In genomic region chr7:25779002-25779546, GRCh38 we compare ENCODE assay signal across 14 cellular contexts.
DNase-seq lines count a peak whose midpoint lies in the region; TF ChIP-seq lines count a peak whose summit lies in the region.
"Had no signal": no experiment of that assay in that cellular context is flagged by ENCODE, and none has a peak within 500 bp of the region (broad histone marks: within the 10 kb centered on the region; RNA-seq: fewer than 3 reads in every experiment).

No MANE protein-coding gene starts in this region.

- no peaks in the 10 kb centered on the region for H3K9me3 ChIP-seq in HEK293 (ENCODE audit: control insufficient read depth, insufficient read depth, low read depth, low read length)
- H3K9me3 ChIP-seq in adrenal gland (replicated peaks in 1 of 3), result no peaks in the 10 kb centered on the region
- H3K9me3 ChIP-seq: A549, BE2C, Caco-2 had no signal

- peak overlapping the region; percentile 98 for H3K27ac Mint-ChIP-seq in nephron progenitor cell
- H3K27ac Mint-ChIP-seq: CD14-positive monocyte; CD8-positive, alpha-beta T cell; GM23338 had no signal

- POLR2A ChIA-PET in HEK293 (lab: Yijun Ruan, JAX), result no interaction called here

- H3K27ac ChIP-seq in HEK293 (ENCODE audit: extremely low read depth, low read depth, low read length) (no peak overlapping the region), adrenal gland (no peak overlapping the region)
- H3K27ac ChIP-seq: A549 had no signal

- H3K27me3 ChIP-seq in adrenal gland, result no peaks in the 10 kb centered on the region
- H3K27me3 ChIP-seq: BE2C had no signal

- intact Hi-C loops in adrenal gland (cut with DNase I), result no loop called here
- intact Hi-C loops in lower leg skin (cut with DNase I; ENCODE audit: low total_unique reads), result no loop called here

- H3K4me1 Mint-ChIP-seq in nephron progenitor cell, result peaks cover 64% of the 10 kb centered on the region

- peak; percentile 8 for DNase-seq in NCI-H526 treated with DMSO at 0.1 percent for 48 hours (lab: John Stamatoyannopoulos, UW)
- no peak for DNase-seq in nephron progenitor cell
- no peak for DNase-seq in adrenal gland
- DNase-seq in stimulated activated CD4-positive, alpha-beta T cell treated with anti-CD3 and anti-CD28 coated beads, Interleukin-4, amount 100 ng/mL, for 24 hours, result no peak
- DNase-seq in lower leg skin (ENCODE audit: low spot score in 2 of 2), result no peak
- DNase-seq: BE2C; Caco-2; CD8-positive, alpha-beta T cell; H7; IMR-90 had no signal

- H3K4me3 ChIP-seq in HEK293 (ENCODE audit: low read depth, low read length) (no peak overlapping the region), adrenal gland (no peak overlapping the region), lower leg skin (ENCODE audit: low read depth, poor library complexity, severe bottlenecking) (no peak overlapping the region)
- H3K4me3 ChIP-seq: A549, GM23338 had no signal

- H3K4me1 ChIP-seq in HEK293 (ENCODE audit: control insufficient read depth, insufficient read depth, low read length) (peaks cover 10% of the 10 kb centered on the region), adrenal gland (replicated peaks in 1 of 2) (no peaks in the 10 kb centered on the region)
- H3K4me1 ChIP-seq: A549, Caco-2 had no signal

- WGBS in adrenal gland, 4 donors, result 83 to 100% (median 95%) methylated on average over 3 of the region's 3 CpGs
- 97% methylated on average over 3 of the region's 3 CpGs for WGBS in lower leg skin, 2 donors

- TF ChIP-seq CTCF in HEK293 (tag by site-specific recombination; IDR thresholded peaks at IDR 0.05) (no peak), nephron progenitor cell (IDR thresholded peaks at IDR 0.05) (no peak), adrenal gland (IDR thresholded peaks at IDR 0.05) (no peak), lower leg skin (IDR thresholded peaks at IDR 0.05) (no peak)

- no peaks in the 10 kb centered on the region for H3K27me3 Mint-ChIP-seq in nephron progenitor cell (ENCODE audit: low read depth, poor library complexity)

- TF ChIP-seq POLR2A in adrenal gland (IDR thresholded peaks at IDR 0.05) (no peak), lower leg skin (IDR thresholded peaks at IDR 0.05) (no peak)

- H3K4me3 Mint-ChIP-seq in nephron progenitor cell, result no peak overlapping the region
- H3K4me3 Mint-ChIP-seq: CD14-positive monocyte; CD8-positive, alpha-beta T cell; GM23338 had no signal

- CTCF ChIA-PET in HEK293 (lab: Yijun Ruan, JAX), result interaction anchor here (0.6 kb wide), 1 partner anchor 11 kb away, joined by 4 read pairs; no protein-coding TSS in a partner anchor

- H3K9me3 Mint-ChIP-seq in nephron progenitor cell, result peaks cover 4% of the 10 kb centered on the region
- H3K9me3 Mint-ChIP-seq: CD8-positive, alpha-beta T cell; GM23338 had no signal

- H3K36me3 ChIP-seq in HEK293 (ENCODE audit: control insufficient read depth in 2 of 2, insufficient read depth in 1 of 2, low read length in 2 of 2), result no peaks in the 10 kb centered on the region
- H3K36me3 ChIP-seq in adrenal gland (replicated peaks in 1 of 2), result no peaks in the 10 kb centered on the region
- H3K36me3 ChIP-seq: BE2C had no signal

- peaks cover 5% of the 10 kb centered on the region for H3K36me3 Mint-ChIP-seq in nephron progenitor cell (ENCODE audit: low read depth)
- H3K36me3 Mint-ChIP-seq: CD14-positive monocyte; CD8-positive, alpha-beta T cell had no signal

TF ChIP-seq in HEK293, 187 proteins besides CTCF, POLR2A, EP300 and RAD21:
- TF ChIP-seq ZNF10 (tag by site-specific recombination; IDR thresholded peaks at IDR 0.05), result peak; percentile 91
- TF ChIP-seq ZNF704 (tag by site-specific recombination; IDR thresholded peaks at IDR 0.05), result no peak
